ENCODE assay signal across 1 cellular context in the genomic region with DNA sequence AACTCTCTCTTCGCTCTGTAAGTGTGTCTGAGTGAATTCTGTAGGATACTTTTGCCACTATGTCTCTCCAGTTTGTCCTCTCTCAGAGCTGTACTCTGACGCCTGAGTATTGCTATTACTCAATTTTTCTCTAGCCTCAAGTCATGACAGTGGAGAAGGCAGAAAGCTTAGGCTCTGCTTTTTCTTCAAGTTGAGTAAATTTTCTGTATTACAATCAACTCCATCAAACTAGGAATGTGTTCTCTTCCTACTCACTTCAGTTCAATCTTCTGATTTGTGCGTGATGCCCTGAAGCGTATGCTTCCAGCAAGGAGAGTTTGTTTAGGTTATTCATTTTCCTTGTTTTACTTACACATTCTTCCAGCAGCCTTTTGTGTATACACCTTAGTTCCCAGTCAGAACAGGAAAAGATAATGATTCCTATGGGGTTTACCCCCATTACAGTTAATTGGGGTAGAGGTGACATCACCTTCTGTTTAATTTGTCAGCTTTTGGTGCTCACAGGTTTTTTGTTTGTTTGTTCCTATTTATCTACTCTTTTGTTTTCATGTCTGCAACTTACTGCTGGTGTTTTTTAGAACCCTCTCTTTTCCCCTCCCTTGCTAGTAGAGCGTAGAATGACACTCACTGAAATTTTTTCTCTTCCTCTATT.
TF ChIP-seq lines count a peak whose summit lies in the region.

No MANE protein-coding gene starts in this region.

TF ChIP-seq in GM23338, 12 proteins besides CTCF, POLR2A, EP300 and RAD21 (continued from another document):
- no peak for TF ChIP-seq ZNF114 (CRISPR knock-in tag; IDR thresholded peaks at IDR 0.05)
- no peak for TF ChIP-seq POLR2AphosphoS5 (IDR thresholded peaks at IDR 0.05; ENCODE audit: low read depth)
